In genomic region chr15:100107606-100108225, GRCh38 we compare ENCODE assay signal across 26 cellular contexts.
"Had no signal": no experiment of that assay in that cellular context is flagged by ENCODE, and none has a peak within 500 bp of the region (broad histone marks: within the 10 kb centered on the region; RNA-seq: fewer than 3 reads in every experiment).

No MANE protein-coding gene starts in this region.

- H3K4me1 ChIP-seq: colonic mucosa had no signal

- DNase-seq: activated CD4-positive, alpha-beta T cell treated with anti-CD3 and anti-CD28 coated beads for 36 hours; activated CD4-positive, CD25-positive, alpha-beta regulatory T cell; activated CD8-positive, alpha-beta memory T cell treated with anti-CD3 and anti-CD28 coated beads, Interleukin-2, amount 10 ng/mL, durations not matched to agents 7 days and 5 days; activated CD8-positive, alpha-beta T cell treated with anti-CD3 and anti-CD28 coated beads, Interleukin-2, amount 10 ng/mL, durations not matched to agents 7 days and 5 days; activated naive CD4-positive, alpha-beta T cell treated with Interleukin-2 at 50 U/mL for 16 hours; activated T-cell treated with anti-CD3 and anti-CD28 coated beads, Interleukin-2, amount 50 U/mL, for 48 hours; body of pancreas; cerebellar nuclear complex; colonic mucosa; effector CD8-positive, alpha-beta T cell; esophagus squamous epithelium; foreskin melanocyte; heart right ventricle; kidney glomerular epithelial cell; left lung; lower lobe of right lung; mesenchymal stem cell; natural killer cell; stimulated activated CD4-positive, alpha-beta T cell treated with anti-CD3 and anti-CD28 coated beads, Interleukin-15, amount 100 ng/mL, for 24 hours; stimulated activated CD4-positive, alpha-beta T cell treated with anti-CD3 and anti-CD28 coated beads, Interleukin-2, amount 100 ng/mL, for 24 hours; stimulated activated naive CD4-positive, alpha-beta T cell; transverse colon had no signal

- FAIRE-seq: endometrium, urothelium cell line had no signal

- ATAC-seq: activated CD4-positive, alpha-beta T cell treated with anti-CD3 and anti-CD28 coated beads for 36 hours; activated CD8-positive, alpha-beta memory T cell treated with anti-CD3 and anti-CD28 coated beads, Interleukin-2, amount 10 ng/mL, durations not matched to agents 7 days and 5 days; activated CD8-positive, alpha-beta T cell treated with anti-CD3 and anti-CD28 coated beads, Interleukin-2, amount 10 ng/mL, durations not matched to agents 7 days and 5 days; body of pancreas; heart right ventricle; left lung; lower lobe of right lung; natural killer cell had no signal

- H3K36me3 ChIP-seq: colonic mucosa, esophagus squamous epithelium, heart right ventricle, left lung, lower lobe of right lung, transverse colon had no signal

- H3K27ac ChIP-seq: body of pancreas, colonic mucosa, epithelial cell of prostate, esophagus squamous epithelium, heart right ventricle, left lung, lower lobe of right lung, transverse colon had no signal

- H3K4me3 ChIP-seq: body of pancreas, colonic mucosa, esophagus squamous epithelium, heart right ventricle, left lung, lower lobe of right lung, smooth muscle cell, transverse colon had no signal

- H3K9me3 ChIP-seq: body of pancreas, colonic mucosa, esophagus squamous epithelium, heart right ventricle, left lung, lower lobe of right lung, transverse colon had no signal

- H3K27me3 ChIP-seq: body of pancreas, colonic mucosa, esophagus squamous epithelium, heart right ventricle, left lung, transverse colon had no signal
